In the genomic region with DNA sequence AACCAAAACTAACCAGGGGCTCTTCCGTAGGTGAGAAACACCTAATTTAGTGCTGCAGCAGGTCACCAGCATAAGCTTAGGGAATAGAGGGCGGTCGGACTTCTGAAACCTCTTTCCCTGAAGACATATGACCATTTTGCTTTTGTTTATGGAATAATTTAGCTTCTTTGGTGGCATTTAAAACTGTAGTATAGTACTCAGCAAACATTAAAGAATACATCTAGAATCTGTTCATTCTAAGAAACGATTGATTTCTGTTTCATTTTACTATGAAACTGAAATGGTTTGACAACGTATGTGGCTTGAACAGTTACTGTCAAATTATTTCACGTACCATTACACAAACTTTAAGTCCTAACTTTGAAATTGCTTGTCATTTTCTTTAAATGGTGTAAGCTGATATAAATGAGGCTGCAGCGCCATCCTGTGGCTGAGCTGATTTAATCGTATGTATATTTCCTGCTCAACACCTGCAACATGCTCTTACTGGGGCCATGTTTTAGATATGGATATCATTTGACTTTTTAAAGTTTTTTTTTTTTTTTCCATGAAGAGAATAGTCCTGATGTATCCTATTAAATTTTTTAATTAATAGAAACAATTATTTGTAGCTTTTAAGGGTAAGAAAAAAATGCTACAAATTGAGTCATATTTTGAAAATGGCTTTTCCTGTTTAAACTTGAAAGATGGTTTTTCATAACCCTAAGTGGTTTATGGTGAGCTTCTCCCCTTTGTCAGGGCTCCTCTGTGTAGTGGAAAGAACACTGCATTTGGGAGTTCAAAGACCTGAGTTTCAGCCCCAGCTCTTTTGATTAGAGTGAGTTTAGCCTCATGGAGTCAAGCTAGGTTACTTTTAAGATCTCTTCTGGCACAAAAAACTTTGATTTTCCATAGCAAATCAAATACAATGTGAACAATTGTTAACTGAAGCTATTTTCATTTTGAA, we compare ENCODE assay signal across 8 cellular contexts. TPM values are rescaled to one million over a fixed set of nuclear protein-coding genes. Genes with fewer than 3 reads are reported as not detected.
DNase-seq lines count a peak whose midpoint lies in the region; ATAC-seq and TF ChIP-seq lines count a peak whose summit lies in the region.

No MANE protein-coding gene starts in this region.

- no peak overlapping the region for H3K9ac ChIP-seq in mesendoderm (ENCODE audit: low read length)

- peak overlapping the region; percentile 35 for H3K4me3 Mint-ChIP-seq in activated CD8-positive, alpha-beta T cell treated with anti-CD3 and anti-CD28 coated beads for 36 hours

- ATAC-seq in GM19043 (IDR thresholded peaks at IDR 0.05; ENCODE audit: low read depth, unreplicated experiment) (peak; percentile 50), HG03354 (IDR thresholded peaks at IDR 0.05; ENCODE audit: poor library complexity, severe bottlenecking, unreplicated experiment) (peak; percentile 72)
- ATAC-seq in activated CD8-positive, alpha-beta T cell treated with anti-CD3 and anti-CD28 coated beads for 36 hours: peak; percentile 89

- no peak overlapping the region for H3K4me2 ChIP-seq in mesendoderm (ENCODE audit: low read length)

- H4K8ac ChIP-seq in mesendoderm (ENCODE audit: low read depth, low read length): no peak overlapping the region

- H3K27me3 Mint-ChIP-seq in activated CD8-positive, alpha-beta T cell treated with anti-CD3 and anti-CD28 coated beads for 36 hours: no peaks in the 10 kb centered on the region

- H3K23ac ChIP-seq in mesendoderm (ENCODE audit: low read length): no peak overlapping the region

- intact Hi-C loops in activated CD8-positive, alpha-beta T cell treated with anti-CD3 and anti-CD28 coated beads for 36 hours (cut with micrococcal nuclease): loop anchor here (1.0 to 5.0 kb wide), 4 partner anchors 27 to 454 kb away; partner anchors contain the start of genes CDK17 and CFAP54

- no peak overlapping the region for H3K4me3 ChIP-seq in mesendoderm (ENCODE audit: low read length)

- H3K56ac ChIP-seq in mesendoderm (ENCODE audit: low read length): no peak overlapping the region

- H3K36me3 Mint-ChIP-seq in activated CD8-positive, alpha-beta T cell treated with anti-CD3 and anti-CD28 coated beads for 36 hours (ENCODE audit: low read depth): no peaks in the 10 kb centered on the region

- peak overlapping the region; percentile 1 for H2BK15ac ChIP-seq in mesendoderm (replicated peaks; ENCODE audit: low read depth)

- H3K27ac ChIP-seq in C4-2B (no peak overlapping the region), mesendoderm (ENCODE audit: low read depth, low read length) (no peak overlapping the region)

- no peak overlapping the region for H4K5ac ChIP-seq in mesendoderm (ENCODE audit: low read length)

- TF ChIP-seq CTCF in C4-2B (conservative IDR thresholded peaks at IDR 0.05): peak; percentile 72
- TF ChIP-seq CTCF in activated CD8-positive, alpha-beta T cell treated with anti-CD3 and anti-CD28 coated beads for 36 hours (IDR thresholded peaks at IDR 0.05): peak; percentile 77

- H3K18ac ChIP-seq in mesendoderm (ENCODE audit: low read length): no peak overlapping the region

- H2AK5ac ChIP-seq in mesendoderm (ENCODE audit: low read length): no peak overlapping the region

- no peak overlapping the region for H3K4ac ChIP-seq in mesendoderm (ENCODE audit: low read depth, low read length)

- H3K9me3 Mint-ChIP-seq in activated CD8-positive, alpha-beta T cell treated with anti-CD3 and anti-CD28 coated beads for 36 hours: no peaks in the 10 kb centered on the region

- CTCF ChIA-PET in activated CD8-positive, alpha-beta T cell treated with anti-CD3 and anti-CD28 coated beads for 36 hours (lab: Charles Lee): interaction anchor here (0.6 to 4.2 kb wide), 55 partner anchors 8 to 598 kb away, joined by 3 to 38 read pairs (median 4); partner anchors contain the start of genes CDK17 and CFAP54

- WGBS in mesendoderm (ENCODE audit: extremely low coverage, insufficient coverage, low lambda C conversion rate): no CpG with 5 or more reads among the region's 8 CpGs

- H2BK120ac ChIP-seq in mesendoderm (ENCODE audit: low read depth, low read length): no peak overlapping the region

- no peaks in the 10 kb centered on the region for H3K79me1 ChIP-seq in mesendoderm (ENCODE audit: low read length)

- no peaks in the 10 kb centered on the region for H3K4me1 ChIP-seq in mesendoderm (ENCODE audit: control insufficient read depth, low read depth, low read length)

- H3K27ac Mint-ChIP-seq in activated CD8-positive, alpha-beta T cell treated with anti-CD3 and anti-CD28 coated beads for 36 hours: peak overlapping the region; percentile 62

- H3K4me1 Mint-ChIP-seq in activated CD8-positive, alpha-beta T cell treated with anti-CD3 and anti-CD28 coated beads for 36 hours (ENCODE audit: low read depth): peaks cover 15% of the 10 kb centered on the region

- no peaks in the 10 kb centered on the region for H3K36me3 ChIP-seq in mesendoderm (ENCODE audit: control insufficient read depth, insufficient read depth, low read length)

- DNase-seq in NCI-H69 (lab: John Stamatoyannopoulos, UW) (peak; percentile 79), mesendoderm (peak; percentile 63)
- DNase-seq in activated CD8-positive, alpha-beta T cell treated with anti-CD3 and anti-CD28 coated beads for 36 hours: peak; percentile 96
- DNase-seq in effector CD8-positive, alpha-beta T cell (lab: John Stamatoyannopoulos, UW): peak; percentile 75
- peak; percentile 74 to 78 for DNase-seq in stimulated activated CD8-positive, alpha-beta memory T cell treated with anti-CD3 and anti-CD28 coated beads, Interleukin-4, amount 100 ng/mL, for 1 hour (ENCODE audit: low read depth in 2 of 2, low spot score in 1 of 2)

- H3K27me3 ChIP-seq in mesendoderm (ENCODE audit: insufficient read depth, low read length, poor library complexity): no peaks in the 10 kb centered on the region

- no peaks in the 10 kb centered on the region for H3K79me2 ChIP-seq in mesendoderm (ENCODE audit: control insufficient read depth, insufficient read depth, low read length)

- POLR2A ChIA-PET in activated CD8-positive, alpha-beta T cell treated with anti-CD3 and anti-CD28 coated beads for 36 hours (lab: Charles Lee): interaction anchor here (0.6 to 2.1 kb wide), 7 partner anchors 14 to 469 kb away, joined by 3 to 15 read pairs (median 4); partner anchors contain the start of genes CDK17 and CFAP54

- H2BK5ac ChIP-seq in mesendoderm (ENCODE audit: low read length): no peak overlapping the region

RNA-seq across cellular contexts. Expression of gene CFAP54, which starts 27.4 kb away (rescaled TPM):
- total RNA-seq in activated CD8-positive, alpha-beta T cell treated with anti-CD3 and anti-CD28 coated beads for 36 hours: under 1 TPM; 0.38 to 0.45 TPM
- polyA plus RNA-seq in mesendoderm (2013, experiment 1 of 2): 0.10 TPM
- polyA plus RNA-seq in mesendoderm (2013, experiment 2 of 2): 0.15 TPM
